Comparison of ENCODE assay signal across 26 cellular contexts in genomic region chr13:88729605-88730004, GRCh38.
"Had no signal": no experiment of that assay in that cellular context is flagged by ENCODE, and none has a peak within 500 bp of the region (broad histone marks: within the 10 kb centered on the region; RNA-seq: fewer than 3 reads in every experiment).

No MANE protein-coding gene starts in this region.

- H3K36me3 ChIP-seq: neutrophil, pancreas, right lobe of liver, sigmoid colon, stomach, thoracic aorta, thyroid gland, tibial nerve, upper lobe of left lung, vagina had no signal

- H3K36me3 Mint-ChIP-seq: natural killer cell treated with Interleukin-12 subunit alpha and Interleukin-12 subunit beta and Interleukin-15 and Interleukin-18, amount 100 ng/mL, for 72 hours; stimulated activated effector memory CD8-positive, alpha-beta T cell treated with anti-CD3 and anti-CD28 coated beads, Interleukin-12 subunit alpha, Interleukin-12 subunit beta, amount 100 ng/mL, for 72 hours; stimulated activated naive B cell treated with anti-CD40 and anti-IgM and Interleukin-4, amounts not matched to agents 10 μg/mL and 1 μg/mL and 100 μg/mL, for 72 hours had no signal

- H3K27me3 ChIP-seq: neutrophil, pancreas, right lobe of liver, sigmoid colon, stomach, thyroid gland, tibial nerve, upper lobe of left lung, vagina had no signal

- H3K4me1 ChIP-seq: pancreas, psoas muscle, right lobe of liver, sigmoid colon, stomach, thyroid gland, upper lobe of left lung, vagina had no signal

- H3K27ac ChIP-seq: neutrophil, pancreas, psoas muscle, right lobe of liver, sigmoid colon, stomach, thoracic aorta, thyroid gland, tibial nerve, upper lobe of left lung, vagina had no signal

- H3K4me3 ChIP-seq: pancreas, psoas muscle, right lobe of liver, sigmoid colon, stomach, thoracic aorta, thyroid gland, tibial nerve, upper lobe of left lung, vagina had no signal

- DNase-seq: nephron progenitor cell; nucleus accumbens; pancreas; psoas muscle; right cardiac atrium; right lobe of liver; sigmoid colon; small intestine; stimulated activated CD4-positive, alpha-beta T cell treated with anti-CD3 and anti-CD28 coated beads, Interleukin-15, amount 100 ng/mL, for 24 hours; stimulated activated CD4-positive, alpha-beta T cell treated with anti-CD3 and anti-CD28 coated beads, Interleukin-2, amount 100 ng/mL, for 24 hours; stimulated activated CD4-positive, alpha-beta T cell treated with anti-CD3 and anti-CD28 coated beads, Interleukin-2, amount 100 ng/mL, for 48 hours; stimulated activated CD4-positive, alpha-beta T cell treated with anti-CD3 and anti-CD28 coated beads, Interleukin-4, amount 100 ng/mL, for 24 hours; stimulated activated naive B cell treated with anti-CD40 and anti-IgM and Interleukin-4, amounts not matched to agents 10 μg/mL and 1 μg/mL and 100 μg/mL, for 72 hours; stimulated activated naive CD4-positive, alpha-beta T cell treated with Interleukin-2 at 50 U/mL for 16 hours; stomach; thyroid gland; trophoblast cell; upper lobe of left lung had no signal

- H3K9me3 Mint-ChIP-seq: natural killer cell treated with Interleukin-12 subunit alpha and Interleukin-12 subunit beta and Interleukin-15 and Interleukin-18, amount 100 ng/mL, for 72 hours; nephron progenitor cell had no signal

- ATAC-seq: natural killer cell treated with Interleukin-12 subunit alpha and Interleukin-12 subunit beta and Interleukin-15 and Interleukin-18, amount 100 ng/mL, for 72 hours; pancreas; psoas muscle; right cardiac atrium; right lobe of liver; stimulated activated effector memory CD8-positive, alpha-beta T cell treated with anti-CD3 and anti-CD28 coated beads, Interleukin-12 subunit alpha, Interleukin-12 subunit beta, amount 100 ng/mL, for 72 hours; stimulated activated naive B cell treated with anti-CD40 and anti-IgM and Interleukin-4, amounts not matched to agents 10 μg/mL and 1 μg/mL and 100 μg/mL, for 72 hours had no signal

- H3K4me1 Mint-ChIP-seq: nephron progenitor cell; neural crest cell; stimulated activated effector memory CD8-positive, alpha-beta T cell treated with anti-CD3 and anti-CD28 coated beads, Interleukin-12 subunit alpha, Interleukin-12 subunit beta, amount 100 ng/mL, for 72 hours; stimulated activated naive B cell treated with anti-CD40 and anti-IgM and Interleukin-4, amounts not matched to agents 10 μg/mL and 1 μg/mL and 100 μg/mL, for 72 hours had no signal

- H3K9me3 ChIP-seq: neutrophil, pancreas, psoas muscle, right lobe of liver, sigmoid colon, thoracic aorta, thyroid gland, tibial nerve, vagina had no signal

- H3K27me3 Mint-ChIP-seq: natural killer cell treated with Interleukin-12 subunit alpha and Interleukin-12 subunit beta and Interleukin-15 and Interleukin-18, amount 100 ng/mL, for 72 hours; stimulated activated naive B cell treated with anti-CD40 and anti-IgM and Interleukin-4, amounts not matched to agents 10 μg/mL and 1 μg/mL and 100 μg/mL, for 72 hours; stimulated activated naive CD8-positive, alpha-beta T cell treated with anti-CD3 and anti-CD28 coated beads, Interleukin-15, Interleukin-2, amounts not matched to agents 100 ng/mL and 50 ng/mL, for 24 hours had no signal

- H3K4me3 Mint-ChIP-seq: natural killer cell treated with Interleukin-12 subunit alpha and Interleukin-12 subunit beta and Interleukin-15 and Interleukin-18, amount 100 ng/mL, for 72 hours; nephron progenitor cell; neural crest cell; stimulated activated effector memory CD8-positive, alpha-beta T cell treated with anti-CD3 and anti-CD28 coated beads, Interleukin-12 subunit alpha, Interleukin-12 subunit beta, amount 100 ng/mL, for 72 hours; stimulated activated naive B cell treated with anti-CD40 and anti-IgM and Interleukin-4, amounts not matched to agents 10 μg/mL and 1 μg/mL and 100 μg/mL, for 72 hours; stimulated activated naive CD8-positive, alpha-beta T cell treated with anti-CD3 and anti-CD28 coated beads, Interleukin-15, Interleukin-2, amounts not matched to agents 100 ng/mL and 50 ng/mL, for 24 hours had no signal

- H3K27ac Mint-ChIP-seq: natural killer cell treated with Interleukin-12 subunit alpha and Interleukin-12 subunit beta and Interleukin-15 and Interleukin-18, amount 100 ng/mL, for 72 hours; nephron progenitor cell; stimulated activated effector memory CD8-positive, alpha-beta T cell treated with anti-CD3 and anti-CD28 coated beads, Interleukin-12 subunit alpha, Interleukin-12 subunit beta, amount 100 ng/mL, for 72 hours; stimulated activated naive B cell treated with anti-CD40 and anti-IgM and Interleukin-4, amounts not matched to agents 10 μg/mL and 1 μg/mL and 100 μg/mL, for 72 hours; stimulated activated naive CD8-positive, alpha-beta T cell treated with anti-CD3 and anti-CD28 coated beads, Interleukin-15, Interleukin-2, amounts not matched to agents 100 ng/mL and 50 ng/mL, for 24 hours had no signal
